In genomic region chr17:7888184-7888920, GRCh38 we compare ENCODE assay signal across 8 cellular contexts. TPM values are rescaled to one million over a fixed set of nuclear protein-coding genes. Genes with fewer than 3 reads are reported as not detected.
DNase-seq lines count a peak whose midpoint lies in the region; ATAC-seq and TF ChIP-seq lines count a peak whose summit lies in the region.

TSS of gene CHD3 (plus strand) at chr17:7888789. CDS start at chr17:7889001, 212 bp downstream.

- no peaks in the 10 kb centered on the region for H3K36me3 ChIP-seq in Caco-2 (ENCODE audit: control insufficient read depth, insufficient read depth, low read length)

- H3K9me3 Mint-ChIP-seq in Caco-2 (ENCODE audit: unreplicated experiment) (no peaks in the 10 kb centered on the region), osteocyte (ENCODE audit: unreplicated experiment) (no peaks in the 10 kb centered on the region)
- H3K9me3 Mint-ChIP-seq in activated T-cell treated with anti-CD3 and anti-CD28 coated beads, Interleukin-2, amount 50 U/mL, for 4 hours: no peaks in the 10 kb centered on the region

- no peaks in the 10 kb centered on the region for H3K9me3 ChIP-seq in Caco-2

- no peaks in the 10 kb centered on the region for H3K27me3 ChIP-seq in Caco-2 (replicated peaks; ENCODE audit: control insufficient read depth, insufficient read depth, low read length)

- peak; percentile 42 to 44 for DNase-seq in Caco-2
- DNase-seq in NCI-H345 (lab: John Stamatoyannopoulos, UW): peak; percentile 46
- DNase-seq in activated T-cell treated with anti-CD3 and anti-CD28 coated beads, Interleukin-2, amount 50 U/mL, for 4 hours: peak; percentile 37
- DNase-seq in foreskin fibroblast: no peak
- no peak for DNase-seq in osteocyte (ENCODE audit: extremely low spot score, unreplicated experiment)
- no peak for DNase-seq in NCI-H1930 (lab: John Stamatoyannopoulos, UW)

- H3K4me3 ChIP-seq in Caco-2 (ENCODE audit: low read depth, low read length) (peak within 1 kb of the TSS; percentile 52), foreskin fibroblast (ENCODE audit: low read depth in 1 of 2, low read length in 2 of 2) (peak within 1 kb of the TSS; percentile 52 to 60)

- H3K27ac Mint-ChIP-seq in Caco-2 (ENCODE audit: unreplicated experiment) (no peak within 1 kb of the TSS), osteocyte (ENCODE audit: unreplicated experiment) (no peak within 1 kb of the TSS)

- no peaks in the 10 kb centered on the region; the same call in 1 of the 2 replicates for H3K4me1 ChIP-seq in Caco-2

- ATAC-seq in activated T-cell treated with anti-CD3 and anti-CD28 coated beads, Interleukin-2, amount 50 U/mL, for 4 hours: peak; percentile 16 to 21
- no peak for ATAC-seq in GM19463 (IDR thresholded peaks at IDR 0.05; ENCODE audit: unreplicated experiment)
- ATAC-seq in HG03280 (IDR thresholded peaks at IDR 0.05; ENCODE audit: unreplicated experiment): no peak

- no peak for TF ChIP-seq CTCF in Caco-2 (IDR thresholded peaks at IDR 0.05; ENCODE audit: insufficient read depth in 1 of 2, low read depth in 1 of 2, low read length in 1 of 2, severe bottlenecking in 1 of 2, unreplicated experiment in 1 of 2)
- no peak for TF ChIP-seq CTCF in foreskin fibroblast (IDR thresholded peaks at IDR 0.05; ENCODE audit: low read depth, low read length)
- no peak for TF ChIP-seq CTCF in osteocyte (IDR thresholded peaks at IDR 0.05)

- CTCF ChIA-PET in Caco-2 (lab: Charles Lee): no interaction called here

- H3K36me3 Mint-ChIP-seq in Caco-2 (ENCODE audit: insufficient read depth, unreplicated experiment) (peaks cover 6% of the 10 kb centered on the region), osteocyte (ENCODE audit: unreplicated experiment) (peaks cover 25% of the 10 kb centered on the region)
- H3K36me3 Mint-ChIP-seq in activated T-cell treated with anti-CD3 and anti-CD28 coated beads, Interleukin-2, amount 50 U/mL, for 4 hours (ENCODE audit: insufficient read depth): peaks cover 10% of the 10 kb centered on the region

- BruUV-seq in Caco-2 (replicated peaks; lab: Mats Ljungman, UMichigan): no TSS peak

- H3K4me3 Mint-ChIP-seq in Caco-2 (ENCODE audit: unreplicated experiment): no peak within 1 kb of the TSS
- peak within 1 kb of the TSS; percentile 31 for H3K4me3 Mint-ChIP-seq in activated T-cell treated with anti-CD3 and anti-CD28 coated beads, Interleukin-2, amount 50 U/mL, for 4 hours
- H3K4me3 Mint-ChIP-seq in osteocyte (ENCODE audit: unreplicated experiment): no peak within 1 kb of the TSS

- POLR2A ChIA-PET in Caco-2 (lab: Charles Lee): no interaction called here

- H3K4me1 Mint-ChIP-seq in Caco-2 (ENCODE audit: low read depth, unreplicated experiment) (no peaks in the 10 kb centered on the region), osteocyte (ENCODE audit: unreplicated experiment) (peaks cover 3% of the 10 kb centered on the region)
- peaks cover 6% of the 10 kb centered on the region for H3K4me1 Mint-ChIP-seq in activated T-cell treated with anti-CD3 and anti-CD28 coated beads, Interleukin-2, amount 50 U/mL, for 4 hours (ENCODE audit: low read depth)

- no peaks in the 10 kb centered on the region for H3K27me3 Mint-ChIP-seq in Caco-2 (ENCODE audit: insufficient read depth, unreplicated experiment)
- no peaks in the 10 kb centered on the region for H3K27me3 Mint-ChIP-seq in activated T-cell treated with anti-CD3 and anti-CD28 coated beads, Interleukin-2, amount 50 U/mL, for 4 hours (ENCODE audit: low read depth)
- H3K27me3 Mint-ChIP-seq in osteocyte (ENCODE audit: unreplicated experiment): no peaks in the 10 kb centered on the region

- intact Hi-C loops in Caco-2 (cut with micrococcal nuclease; ENCODE audit: unreplicated experiment): loop anchor here (2.0 kb wide), 1 partner anchor 26 kb away; no protein-coding TSS in a partner anchor

RNA-seq across cellular contexts. Expression of gene CHD3, which starts in this region (rescaled TPM):
- total RNA-seq in Caco-2 (2022) (27.9 and 34.7 TPM in 2 replicates), osteocyte (196 and 206 TPM in 2 replicates)
- 100 to 1,000 TPM; 117 to 127 (median 123) TPM for total RNA-seq in activated T-cell treated with anti-CD3 and anti-CD28 coated beads, Interleukin-2, amount 50 U/mL, for 4 hours

Comparison
In these comparisons a context has a peak if more than half of its experiments do, and no peak if none do; other contexts are left out.
1. DNase-seq: peak in Caco-2 (2 of 2), NCI-H345 (single experiment) and activated T-cell treated with anti-CD3 and anti-CD28 coated beads, Interleukin-2, amount 50 U/mL, for 4 hours (single experiment); none in foreskin fibroblast (0 of 2), osteocyte (single experiment) and NCI-H1930 (0 of 2).
2. ATAC-seq: peak in activated T-cell treated with anti-CD3 and anti-CD28 coated beads, Interleukin-2, amount 50 U/mL, for 4 hours (2 of 2); none in GM19463 (single experiment) and HG03280 (single experiment).